Comparison of ENCODE assay signal across 32 cellular contexts in genomic region chr1:43137445-43138052, GRCh38. TPM values are rescaled to one million over a fixed set of nuclear protein-coding genes. Genes with fewer than 3 reads are reported as not detected.
DNase-seq lines count a peak whose midpoint lies in the region; ATAC-seq, FAIRE-seq and TF ChIP-seq lines count a peak whose summit lies in the region.
"Had no signal": no experiment of that assay in that cellular context is flagged by ENCODE, and none has a peak within 500 bp of the region (broad histone marks: within the 10 kb centered on the region; RNA-seq: fewer than 3 reads in every experiment).

No MANE protein-coding gene starts in this region.

- no peaks in the 10 kb centered on the region for H3K79me2 ChIP-seq in parathyroid adenoma

- DNase-seq in COLO829 (ENCODE audit: low spot score) (peak; percentile 75), brain microvascular endothelial cell (peak; percentile 37), left ventricle myocardium inferior (no peak), NCI-H2227 (lab: John Stamatoyannopoulos, UW; ENCODE audit: unreplicated experiment) (no peak), H54 (ENCODE audit: insufficient read length, low spot score) (no peak)
- DNase-seq in activated naive CD4-positive, alpha-beta T cell (lab: John Stamatoyannopoulos, UW), result no peak
- DNase-seq: activated CD4-positive, alpha-beta memory T cell treated with anti-CD3 and anti-CD28 coated beads, Interleukin-2, amount 10 ng/mL, durations not matched to agents 7 days and 5 days; activated CD4-positive, CD25-positive, alpha-beta regulatory T cell treated with anti-CD3 and anti-CD28 coated beads, Interleukin-2, amount 50 U/mL, for 72 hours; activated CD8-positive, alpha-beta memory T cell treated with anti-CD3 and anti-CD28 coated beads, Interleukin-2, amount 50 U/mL, for 48 hours; AML-193; CD8-positive, alpha-beta T cell; central memory CD4-positive, alpha-beta T cell; dermis blood vessel endothelial cell; DMS153; gastrocnemius medialis; H7; lower lobe of right lung; NCI-H1092 treated with DMSO at 0.1 percent for 48 hours; NCI-H187 treated with DMSO at 0.1 percent for 48 hours; NCI-H526; pancreas; stimulated activated naive B cell treated with anti-CD40 and anti-IgM and Interleukin-4, amounts not matched to agents 10 μg/mL and 1 μg/mL and 100 μg/mL, for 72 hours; T-helper 1 cell had no signal

- no peak for TF ChIP-seq CTCF in brain microvascular endothelial cell (IDR thresholded peaks at IDR 0.05; ENCODE audit: low read depth, low read length, missing control alignments)
- TF ChIP-seq CTCF in left ventricle myocardium inferior (IDR thresholded peaks at IDR 0.05; ENCODE audit: borderline replicate concordance), result no peak
- TF ChIP-seq CTCF in parathyroid adenoma (IDR thresholded peaks at IDR 0.05), result no peak

- H3K27ac ChIP-seq in brain microvascular endothelial cell (no peak overlapping the region), left ventricle myocardium inferior (replicated peaks) (peak overlapping the region; percentile 70), parathyroid adenoma (no peak overlapping the region)
- H3K27ac ChIP-seq: A549, gastrocnemius medialis, lower lobe of right lung, pancreas, vagina had no signal

- TF ChIP-seq POLR2A in H54 (IDR thresholded peaks at IDR 0.05; ENCODE audit: low read depth, low read length), result no peak

- H2AFZ ChIP-seq in parathyroid adenoma, result peak overlapping the region; percentile 15

- ATAC-seq in HG03095 (IDR thresholded peaks at IDR 0.05; ENCODE audit: unreplicated experiment), result no peak
- ATAC-seq: A549; activated naive CD4-positive, alpha-beta T cell treated with anti-CD3 and anti-CD28 coated beads, Interleukin-2, amount 50 U/mL, for 72 hours; CD8-positive, alpha-beta T cell; gastrocnemius medialis; lower lobe of right lung; Panc1; pancreas; sciatic nerve; stimulated activated naive B cell treated with anti-CD40 and anti-IgM and Interleukin-4, amounts not matched to agents 10 μg/mL and 1 μg/mL and 100 μg/mL, for 72 hours had no signal

- peaks cover 21% of the 10 kb centered on the region for H3K4me1 ChIP-seq in left ventricle myocardium inferior
- peaks cover 2% of the 10 kb centered on the region for H3K4me1 ChIP-seq in parathyroid adenoma
- H3K4me1 ChIP-seq: A549, gastrocnemius medialis, lower lobe of right lung, pancreas had no signal

- H3K9ac ChIP-seq in parathyroid adenoma, result no peak overlapping the region

- peaks cover 26% of the 10 kb centered on the region for H3K9me3 ChIP-seq in left ventricle myocardium inferior (replicated peaks)
- no peaks in the 10 kb centered on the region for H3K9me3 ChIP-seq in parathyroid adenoma (ENCODE audit: control insufficient read depth, low read length)
- H3K9me3 ChIP-seq: A549, gastrocnemius medialis, lower lobe of right lung, pancreas, vagina had no signal

- intact Hi-C loops in left ventricle myocardium inferior (cut with micrococcal nuclease), result no loop called here

- no peaks in the 10 kb centered on the region for H3K36me3 ChIP-seq in brain microvascular endothelial cell (replicated peaks)
- H3K36me3 ChIP-seq in left ventricle myocardium inferior, result no peaks in the 10 kb centered on the region
- no peaks in the 10 kb centered on the region for H3K36me3 ChIP-seq in parathyroid adenoma (ENCODE audit: control insufficient read depth, insufficient read depth, low read length)
- H3K36me3 ChIP-seq: gastrocnemius medialis, lower lobe of right lung, pancreas, vagina had no signal

- no peaks in the 10 kb centered on the region for H3K27me3 ChIP-seq in brain microvascular endothelial cell (replicated peaks)
- no peaks in the 10 kb centered on the region for H3K27me3 ChIP-seq in left ventricle myocardium inferior (ENCODE audit: low read depth)
- H3K27me3 ChIP-seq in parathyroid adenoma (ENCODE audit: control insufficient read depth, insufficient read depth, low read length), result no peaks in the 10 kb centered on the region
- H3K27me3 ChIP-seq: pancreas, vagina had no signal

- no peak for FAIRE-seq in H54 (lab: Jason Lieb, UNC)
- FAIRE-seq: A549, endometrium, pancreas, TTC549 had no signal

- in situ Hi-C loops in brain microvascular endothelial cell (cut with HindIII; ENCODE audit: low pct_ligation_motif_present, low sequenced_read_pairs), result no loop called here

- H3K4me3 ChIP-seq in brain microvascular endothelial cell (ENCODE audit: low read depth, low read length) (no peak overlapping the region), left ventricle myocardium inferior (no peak overlapping the region), parathyroid adenoma (ENCODE audit: low read depth, low read length) (no peak overlapping the region)
- H3K4me3 ChIP-seq: A549, gastrocnemius medialis, lower lobe of right lung, pancreas, vagina had no signal

- H3K4me2 ChIP-seq in parathyroid adenoma (ENCODE audit: low read length), result no peak overlapping the region
- H3K4me2 ChIP-seq: A549 had no signal

RNA-seq across cellular contexts. Expression of gene EBNA1BP2, which starts 34.5 kb away (rescaled TPM):
- total RNA-seq in left ventricle myocardium inferior, result 29.8 TPM

RNA-seq across cellular contexts. Expression of gene CFAP57, which starts 34.6 kb away (rescaled TPM):
- total RNA-seq in left ventricle myocardium inferior, result not detected
- total RNA-seq: CD8-positive, alpha-beta T cell; vagina had no signal

Comparison
In these comparisons a context has a peak if more than half of its experiments do, and no peak if none do; other contexts are left out.
1. DNase-seq: peak in COLO829 (single experiment) and brain microvascular endothelial cell (single experiment); none in left ventricle myocardium inferior (single experiment), NCI-H2227 (single experiment), activated naive CD4-positive, alpha-beta T cell (0 of 4) and H54 (single experiment).